In genomic region chr2:12075603-12076002, GRCh38 we compare ENCODE assay signal across 27 cellular contexts.
"Had no signal": no experiment of that assay in that cellular context is flagged by ENCODE, and none has a peak within 500 bp of the region (broad histone marks: within the 10 kb centered on the region; RNA-seq: fewer than 3 reads in every experiment).

No MANE protein-coding gene starts in this region.

- H3K27ac ChIP-seq: stomach, suprapubic skin, testis, thoracic aorta, thyroid gland, tibial artery, tibial nerve, transverse colon, upper lobe of left lung, upper lobe of right lung, uterus, vagina had no signal

- H3K9me3 ChIP-seq: stomach, suprapubic skin, testis, thoracic aorta, thyroid gland, tibial artery, tibial nerve, transverse colon, upper lobe of left lung, upper lobe of right lung, uterus, vagina had no signal

- H3K27me3 ChIP-seq: stomach, testis, thyroid gland, tibial artery, tibial nerve, transverse colon, upper lobe of left lung, upper lobe of right lung, uterus, vagina had no signal

- H3K4me3 ChIP-seq: stomach, suprapubic skin, testis, thoracic aorta, thyroid gland, tibial artery, tibial nerve, transverse colon, upper lobe of left lung, upper lobe of right lung, uterus, vagina had no signal

- DNase-seq: stimulated activated CD4-positive, alpha-beta T cell treated with anti-CD3 and anti-CD28 coated beads, Interleukin-2, amount 100 ng/mL, for 48 hours; stimulated activated CD4-positive, alpha-beta T cell treated with anti-CD3 and anti-CD28 coated beads, Interleukin-4, amount 100 ng/mL, for 1 hour; stimulated activated CD4-positive, alpha-beta T cell treated with anti-CD3 and anti-CD28 coated beads, Interleukin-4, amount 100 ng/mL, for 24 hours; stimulated activated CD4-positive, alpha-beta T cell treated with anti-CD3 and anti-CD28 coated beads, Interleukin-4, amount 100 ng/mL, for 4 hours; stimulated activated CD8-positive, alpha-beta memory T cell treated with anti-CD3 and anti-CD28 coated beads, Interleukin-4, amount 100 ng/mL, for 48 hours; stimulated activated naive B cell treated with anti-CD40 and anti-IgM and Interleukin-4, amounts not matched to agents 10 μg/mL and 1 μg/mL and 100 μg/mL, for 72 hours; stimulated activated naive CD4-positive, alpha-beta T cell; stimulated activated naive CD4-positive, alpha-beta T cell treated with Interleukin-2 at 50 U/mL for 16 hours; stimulated activated naive CD8-positive, alpha-beta T cell treated with anti-CD3 and anti-CD28 coated beads, Interleukin-15, amount 100 ng/mL, for 72 hours; stimulated activated naive CD8-positive, alpha-beta T cell treated with anti-CD3 and anti-CD28 coated beads, Interleukin-15, Interleukin-2, amounts not matched to agents 100 U/mL and 50 U/mL, for 24 hours; stomach; substantia nigra; testis; thyroid gland; tibial artery; transverse colon; trophoblast cell; upper lobe of left lung; upper lobe of right lung; uterus had no signal

- FAIRE-seq: urothelium cell line had no signal

- H3K4me1 ChIP-seq: stomach, suprapubic skin, thyroid gland, tibial artery, tibial nerve, transverse colon, upper lobe of left lung, upper lobe of right lung, uterus, vagina had no signal

- H3K36me3 ChIP-seq: stomach, suprapubic skin, thoracic aorta, thyroid gland, tibial artery, tibial nerve, transverse colon, upper lobe of left lung, upper lobe of right lung, uterus, vagina had no signal

- ATAC-seq: stimulated activated effector memory CD8-positive, alpha-beta T cell treated with anti-CD3 and anti-CD28 coated beads, Interleukin-12 subunit alpha, Interleukin-12 subunit beta, amount 100 ng/mL, for 72 hours; stimulated activated memory B cell treated with anti-CD40 and anti-IgM and Interleukin-4, amounts not matched to agents 10 μg/mL and 1 μg/mL and 100 μg/mL, for 72 hours; stimulated activated naive B cell treated with anti-CD40 and anti-IgM and Interleukin-4, amounts not matched to agents 10 μg/mL and 1 μg/mL and 100 μg/mL, for 72 hours; stimulated activated naive CD8-positive, alpha-beta T cell treated with anti-CD3 and anti-CD28 coated beads, Interleukin-15, amount 100 ng/mL, for 72 hours; stimulated activated naive CD8-positive, alpha-beta T cell treated with anti-CD3 and anti-CD28 coated beads, Interleukin-15, Interleukin-2, amounts not matched to agents 100 U/mL and 50 U/mL, for 24 hours; upper lobe of right lung had no signal
